8 cellular contexts compared by ENCODE assay signal in the genomic region with DNA sequence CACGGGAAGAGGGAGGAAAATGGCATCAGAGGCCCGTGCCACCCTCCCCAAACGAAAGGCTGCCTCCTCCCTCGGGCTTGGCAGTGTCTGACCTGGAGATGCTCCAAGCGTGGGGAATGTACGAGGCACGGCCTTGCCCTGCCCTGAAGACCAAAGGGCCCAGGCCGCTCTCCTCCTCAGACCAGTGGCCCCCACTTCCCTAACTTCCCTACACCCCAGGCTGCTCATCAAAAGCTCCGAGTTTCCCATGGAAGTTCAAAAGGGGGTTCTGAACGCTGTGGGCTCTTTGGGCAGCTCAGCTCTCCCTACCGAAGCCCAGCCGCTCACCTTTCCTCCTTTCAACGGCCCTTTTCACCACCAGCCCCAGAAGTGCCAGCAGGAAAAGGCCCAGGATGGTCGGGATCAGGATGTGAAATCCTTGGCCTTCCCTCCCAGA. TPM values are rescaled to one million over a fixed set of nuclear protein-coding genes. Genes with fewer than 3 reads are reported as not detected.
DNase-seq lines count a peak whose midpoint lies in the region; TF ChIP-seq lines count a peak whose summit lies in the region.
"Had no signal": no experiment of that assay in that cellular context is flagged by ENCODE, and none has a peak within 500 bp of the region (broad histone marks: within the 10 kb centered on the region; RNA-seq: fewer than 3 reads in every experiment).

No MANE protein-coding gene starts in this region.

- no peaks in the 10 kb centered on the region for H4K20me1 ChIP-seq in smooth muscle cell (ENCODE audit: low read depth)

- no peaks in the 10 kb centered on the region for H3K79me2 ChIP-seq in smooth muscle cell (ENCODE audit: low read depth)

- no peak overlapping the region for H3K9ac ChIP-seq in adipocyte (ENCODE audit: low read length)
- H3K9ac ChIP-seq in smooth muscle cell (ENCODE audit: low read depth), result peak overlapping the region; percentile 45

- H3K9me3 ChIP-seq in adipocyte (ENCODE audit: control insufficient read depth, low read length), result no peaks in the 10 kb centered on the region
- no peaks in the 10 kb centered on the region for H3K9me3 ChIP-seq in smooth muscle cell (replicated peaks; ENCODE audit: low read depth)

- H3K4me2 ChIP-seq in smooth muscle cell, result peak overlapping the region; percentile 98

- peaks cover 3% of the 10 kb centered on the region for H3K4me1 ChIP-seq in adipocyte (ENCODE audit: control insufficient read depth, insufficient read depth, low read length)
- no peaks in the 10 kb centered on the region for H3K4me1 ChIP-seq in smooth muscle cell (ENCODE audit: low read depth)

- H3K4me3 ChIP-seq in HL-60 (replicated peaks; ENCODE audit: insufficient read depth, low read length) (peak overlapping the region; percentile 53), adipocyte (ENCODE audit: low read length) (peak overlapping the region; percentile 67), iPS-11a (ENCODE audit: low read depth, low read length) (peak overlapping the region; percentile 43), smooth muscle cell (peak overlapping the region; percentile 59)

- no peaks in the 10 kb centered on the region for H3F3A ChIP-seq in smooth muscle cell (ENCODE audit: low read depth)

- H3K36me3 ChIP-seq in adipocyte (ENCODE audit: control insufficient read depth, insufficient read depth, low read length, severe bottlenecking) (no peaks in the 10 kb centered on the region), smooth muscle cell (ENCODE audit: low read depth) (no peaks in the 10 kb centered on the region)

- H3K27ac ChIP-seq in HL-60 (replicated peaks) (no peak overlapping the region), smooth muscle cell (ENCODE audit: low read depth) (no peak overlapping the region)

- no peak for DNase-seq in HL-60 (ENCODE audit: low read depth in 1 of 2, low spot score in 1 of 2)
- no peak for DNase-seq in adipocyte (ENCODE audit: low read depth)
- no peak for DNase-seq in smooth muscle cell (lab: John Stamatoyannopoulos, UW; ENCODE audit: unreplicated experiment)
- DNase-seq in NCI-H1930 (lab: John Stamatoyannopoulos, UW), result no peak
- no peak for DNase-seq in ureter (ENCODE audit: low spot score)
- no peak for DNase-seq in T-helper 9 cell

- TF ChIP-seq CTCF in HL-60 (IDR thresholded peaks at IDR 0.05; ENCODE audit: insufficient read depth, low read length), result no peak
- no peak for TF ChIP-seq CTCF in smooth muscle cell (IDR thresholded peaks at IDR 0.05; ENCODE audit: borderline replicate concordance, insufficient read depth, poor library complexity, severe bottlenecking)

- 30% methylated on average over 14 of the region's 14 CpGs for WGBS in smooth muscle cell (ENCODE audit: low lambda C conversion rate)

- H3K27me3 ChIP-seq in HL-60 (ENCODE audit: insufficient read depth, poor library complexity, severe bottlenecking) (peaks cover 23% of the 10 kb centered on the region), adipocyte (replicated peaks; ENCODE audit: control insufficient read depth, insufficient read depth, low read length) (peaks cover 29% of the 10 kb centered on the region), smooth muscle cell (ENCODE audit: low read depth) (peaks cover 44% of the 10 kb centered on the region)

- H2AFZ ChIP-seq in smooth muscle cell (ENCODE audit: low read depth), result peak overlapping the region; percentile 65

RNA-seq across cellular contexts. Expression of gene FCMR, which starts 11.8 kb away (rescaled TPM):
- total RNA-seq in smooth muscle cell (not detected in 2 replicates), ureter (17.1 TPM)
- 1.6 and 4.0 TPM in 2 replicates for polyA plus RNA-seq in smooth muscle cell

RNA-seq across cellular contexts. Expression of gene IL24, which starts 12.7 kb away (rescaled TPM):
- total RNA-seq in smooth muscle cell, result 1.5 and 1.8 TPM in 2 replicates
- polyA plus RNA-seq in smooth muscle cell, result 1.9 and 3.1 TPM in 2 replicates
- total RNA-seq in ureter, result not detected
- total RNA-seq: renal cortical epithelial cell had no signal

RNA-seq across cellular contexts. Expression of gene PIGR, which starts 36.4 kb away (rescaled TPM):
- total RNA-seq in smooth muscle cell (not detected in 2 replicates), ureter (670 TPM)
- polyA plus RNA-seq in smooth muscle cell, result not detected in 2 replicates

RNA-seq across cellular contexts. Expression of gene IL20, which starts 44.5 kb away (rescaled TPM):
- not detected in 2 replicates for total RNA-seq in smooth muscle cell
- polyA plus RNA-seq in smooth muscle cell, result 1.6 TPM in 1 of 2 replicates, not detected in the other
- total RNA-seq in ureter, result not detected
- total RNA-seq: renal cortical epithelial cell had no signal

Comparison
In these comparisons a context has a peak if more than half of its experiments do, and no peak if none do; other contexts are left out.
1. RNA of gene FCMR, which starts 11.8 kb away (total RNA-seq): 17.1 TPM in ureter (single experiment); not detected in smooth muscle cell; every median in the first group is over 10 times any median in the second.
2. RNA of gene PIGR, which starts 36.4 kb away (total RNA-seq): 670 TPM in ureter (single experiment); not detected in smooth muscle cell; every median in the first group is over 100 times any median in the second.
3. Peak in every context shown above with its lines, with median percentiles within 50 percentile points of each other: H3K4me3 ChIP-seq.